ENCODE assay signal across 1 cellular context in the genomic region with DNA sequence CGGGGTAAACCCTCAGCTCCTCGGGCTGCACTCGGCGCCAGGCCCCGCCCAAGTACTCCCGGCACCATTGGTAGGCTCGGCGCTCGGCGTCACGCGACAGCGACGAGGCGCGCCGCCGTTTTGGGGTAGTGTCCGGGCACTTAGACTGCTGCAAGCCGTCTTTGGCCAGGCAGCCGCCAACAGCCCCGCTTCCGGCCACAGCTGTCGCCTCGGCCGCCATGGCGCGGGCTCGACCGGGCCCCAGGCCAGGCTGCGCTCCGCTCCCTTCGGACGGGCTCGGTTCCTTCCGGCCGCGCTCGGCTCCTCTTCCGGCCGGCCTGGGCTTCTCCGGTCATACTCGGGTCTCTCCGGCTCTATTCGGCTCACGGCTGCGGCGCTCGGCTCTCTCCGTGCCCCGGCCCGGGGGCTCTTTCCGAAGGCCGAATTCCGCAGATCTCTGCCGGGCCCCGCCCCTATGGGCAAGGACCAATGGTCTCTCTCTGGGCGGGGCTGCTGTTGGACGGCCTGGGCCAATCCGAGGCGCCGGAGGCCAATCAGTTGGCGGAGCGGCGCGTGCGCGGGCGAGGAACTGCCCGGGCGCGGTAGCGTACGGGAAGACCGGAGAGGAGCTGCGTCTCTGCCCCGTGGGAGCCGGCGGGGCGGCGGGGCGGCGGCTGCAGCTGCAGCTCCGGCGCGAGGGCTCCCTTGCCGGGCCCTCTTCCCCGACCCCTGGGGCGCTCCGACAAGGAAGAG.
TF ChIP-seq lines count a peak whose summit lies in the region.

CHKB (minus strand) TSS at position 288 of the 732 bp plus-strand sequence; CDS start at position 220, 68 bp downstream.

TF ChIP-seq in WTC11, 78 proteins besides CTCF, POLR2A, EP300 and RAD21 (continued from another document and continues in another):
- TF ChIP-seq ATF2 (CRISPR knock-in tag; IDR thresholded peaks at IDR 0.05; ENCODE audit: borderline replicate concordance, low read depth) (no peak), STAT6 (CRISPR knock-in tag; conservative IDR thresholded peaks at IDR 0.05; ENCODE audit: low read depth) (no peak), NR2C2 (CRISPR knock-in tag; IDR thresholded peaks at IDR 0.05) (peak; percentile 88), ZNF416 (CRISPR knock-in tag; IDR thresholded peaks at IDR 0.05) (0 out of 2 replicates have a peak, but pooled peaks have one; percentile 59), ZNF532 (CRISPR knock-in tag; IDR thresholded peaks at IDR 0.05; ENCODE audit: borderline replicate concordance) (no peak), MYBL2 (CRISPR knock-in tag; IDR thresholded peaks at IDR 0.05) (no peak), ZBTB21 (CRISPR knock-in tag; IDR thresholded peaks at IDR 0.05; ENCODE audit: borderline replicate concordance) (no peak), RORB (CRISPR knock-in tag; IDR thresholded peaks at IDR 0.05) (no peak), FOXP1 (CRISPR knock-in tag; IDR thresholded peaks at IDR 0.05; ENCODE audit: borderline replicate concordance) (peak; percentile 63), SOX15 (CRISPR knock-in tag; IDR thresholded peaks at IDR 0.05) (no peak), SMAD3 (CRISPR knock-in tag; IDR thresholded peaks at IDR 0.05; ENCODE audit: borderline replicate concordance) (no peak), RELA (CRISPR knock-in tag; IDR thresholded peaks at IDR 0.05; ENCODE audit: borderline replicate concordance) (0 out of 2 replicates have a peak, but pooled peaks have one; percentile 13), NFATC4 (CRISPR knock-in tag; IDR thresholded peaks at IDR 0.05) (no peak), PRRX2 (CRISPR knock-in tag; IDR thresholded peaks at IDR 0.05) (no peak), PRDM15 (CRISPR knock-in tag; IDR thresholded peaks at IDR 0.05) (no peak), ZNF232 (CRISPR knock-in tag; IDR thresholded peaks at IDR 0.05) (no peak), FOXK1 (CRISPR knock-in tag; IDR thresholded peaks at IDR 0.05) (peak; percentile 62; the same call in 1 of the 2 replicates), SP1 (CRISPR knock-in tag; conservative IDR thresholded peaks at IDR 0.05) (peak; percentile 61), IRF2 (CRISPR knock-in tag; IDR thresholded peaks at IDR 0.05; ENCODE audit: borderline replicate concordance, low read depth) (no peak), NFYB (CRISPR knock-in tag; conservative IDR thresholded peaks at IDR 0.05; ENCODE audit: low read depth) (peak; percentile 78), TCF7 (CRISPR knock-in tag; IDR thresholded peaks at IDR 0.05; ENCODE audit: low read depth) (peak; percentile 84), FOXJ3 (CRISPR knock-in tag; IDR thresholded peaks at IDR 0.05; ENCODE audit: borderline replicate concordance) (no peak)
- TF ChIP-seq, protein P1, sequence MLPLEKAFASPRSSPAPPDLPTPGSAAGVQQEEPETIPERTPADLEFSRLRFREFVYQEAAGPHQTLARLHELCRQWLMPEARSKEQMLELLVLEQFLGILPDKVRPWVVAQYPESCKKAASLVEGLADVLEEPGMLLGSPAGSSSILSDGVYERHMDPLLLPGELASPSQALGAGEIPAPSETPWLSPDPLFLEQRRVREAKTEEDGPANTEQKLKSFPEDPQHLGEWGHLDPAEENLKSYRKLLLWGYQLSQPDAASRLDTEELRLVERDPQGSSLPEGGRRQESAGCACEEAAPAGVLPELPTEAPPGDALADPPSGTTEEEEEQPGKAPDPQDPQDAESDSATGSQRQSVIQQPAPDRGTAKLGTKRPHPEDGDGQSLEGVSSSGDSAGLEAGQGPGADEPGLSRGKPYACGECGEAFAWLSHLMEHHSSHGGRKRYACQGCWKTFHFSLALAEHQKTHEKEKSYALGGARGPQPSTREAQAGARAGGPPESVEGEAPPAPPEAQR (CRISPR knock-in tag; IDR thresholded peaks at IDR 0.05): no peak
- TF ChIP-seq, protein P2, sequence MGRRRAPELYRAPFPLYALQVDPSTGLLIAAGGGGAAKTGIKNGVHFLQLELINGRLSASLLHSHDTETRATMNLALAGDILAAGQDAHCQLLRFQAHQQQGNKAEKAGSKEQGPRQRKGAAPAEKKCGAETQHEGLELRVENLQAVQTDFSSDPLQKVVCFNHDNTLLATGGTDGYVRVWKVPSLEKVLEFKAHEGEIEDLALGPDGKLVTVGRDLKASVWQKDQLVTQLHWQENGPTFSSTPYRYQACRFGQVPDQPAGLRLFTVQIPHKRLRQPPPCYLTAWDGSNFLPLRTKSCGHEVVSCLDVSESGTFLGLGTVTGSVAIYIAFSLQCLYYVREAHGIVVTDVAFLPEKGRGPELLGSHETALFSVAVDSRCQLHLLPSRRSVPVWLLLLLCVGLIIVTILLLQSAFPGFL (CRISPR knock-in tag; IDR thresholded peaks at IDR 0.05; ENCODE audit: borderline replicate concordance): no peak
- TF ChIP-seq, protein P3, sequence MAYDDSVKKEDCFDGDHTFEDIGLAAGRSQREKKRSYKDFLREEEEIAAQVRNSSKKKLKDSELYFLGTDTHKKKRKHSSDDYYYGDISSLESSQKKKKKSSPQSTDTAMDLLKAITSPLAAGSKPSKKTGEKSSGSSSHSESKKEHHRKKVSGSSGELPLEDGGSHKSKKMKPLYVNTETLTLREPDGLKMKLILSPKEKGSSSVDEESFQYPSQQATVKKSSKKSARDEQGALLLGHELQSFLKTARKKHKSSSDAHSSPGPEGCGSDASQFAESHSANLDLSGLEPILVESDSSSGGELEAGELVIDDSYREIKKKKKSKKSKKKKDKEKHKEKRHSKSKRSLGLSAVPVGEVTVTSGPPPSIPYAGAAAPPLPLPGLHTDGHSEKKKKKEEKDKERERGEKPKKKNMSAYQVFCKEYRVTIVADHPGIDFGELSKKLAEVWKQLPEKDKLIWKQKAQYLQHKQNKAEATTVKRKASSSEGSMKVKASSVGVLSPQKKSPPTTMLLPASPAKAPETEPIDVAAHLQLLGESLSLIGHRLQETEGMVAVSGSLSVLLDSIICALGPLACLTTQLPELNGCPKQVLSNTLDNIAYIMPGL (CRISPR knock-in tag; IDR thresholded peaks at IDR 0.05): peak; percentile 88
- TF ChIP-seq, protein P4, sequence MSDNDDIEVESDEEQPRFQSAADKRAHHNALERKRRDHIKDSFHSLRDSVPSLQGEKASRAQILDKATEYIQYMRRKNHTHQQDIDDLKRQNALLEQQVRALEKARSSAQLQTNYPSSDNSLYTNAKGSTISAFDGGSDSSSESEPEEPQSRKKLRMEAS (CRISPR knock-in tag; IDR thresholded peaks at IDR 0.05): peak; percentile 63; the same call in 1 of the 2 replicates
- TF ChIP-seq, protein P5, sequence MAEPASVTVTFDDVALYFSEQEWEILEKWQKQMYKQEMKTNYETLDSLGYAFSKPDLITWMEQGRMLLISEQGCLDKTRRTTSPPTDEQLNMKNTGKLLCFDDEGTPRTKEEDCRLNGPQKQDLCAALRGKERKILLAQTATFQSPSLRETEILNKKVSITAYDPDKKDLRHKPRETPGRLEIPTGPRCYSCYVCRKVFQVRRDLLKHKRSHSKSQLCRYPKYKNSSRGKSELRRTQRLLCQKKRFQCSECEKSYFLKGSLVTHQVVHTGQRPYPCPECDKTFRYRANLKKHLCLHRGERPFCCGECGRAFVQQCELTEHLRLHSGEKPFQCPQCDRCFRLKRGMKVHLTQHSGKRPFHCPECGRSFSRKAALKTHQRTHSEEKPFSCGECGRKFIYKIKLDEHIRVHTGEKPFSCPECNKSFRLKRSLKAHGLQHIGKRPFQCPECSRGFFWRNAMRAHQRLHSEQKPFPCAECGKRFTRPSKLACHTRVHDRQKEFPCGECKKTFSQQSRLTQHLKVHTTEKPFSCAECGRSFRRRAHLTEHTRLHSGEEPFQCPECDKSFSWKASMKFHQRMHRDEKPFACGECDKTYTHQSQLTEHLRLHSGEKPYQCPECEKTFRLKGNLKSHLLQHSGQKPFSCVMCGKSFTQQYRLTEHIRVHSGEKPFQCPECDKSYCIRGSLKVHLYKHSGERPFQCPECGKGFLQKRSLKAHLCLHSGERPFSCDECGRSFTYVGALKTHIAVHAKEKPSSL (CRISPR knock-in tag; conservative IDR thresholded peaks at IDR 0.05): no peak
- TF ChIP-seq, protein P6, sequence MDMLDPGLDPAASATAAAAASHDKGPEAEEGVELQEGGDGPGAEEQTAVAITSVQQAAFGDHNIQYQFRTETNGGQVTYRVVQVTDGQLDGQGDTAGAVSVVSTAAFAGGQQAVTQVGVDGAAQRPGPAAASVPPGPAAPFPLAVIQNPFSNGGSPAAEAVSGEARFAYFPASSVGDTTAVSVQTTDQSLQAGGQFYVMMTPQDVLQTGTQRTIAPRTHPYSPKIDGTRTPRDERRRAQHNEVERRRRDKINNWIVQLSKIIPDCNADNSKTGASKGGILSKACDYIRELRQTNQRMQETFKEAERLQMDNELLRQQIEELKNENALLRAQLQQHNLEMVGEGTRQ (CRISPR knock-in tag; IDR thresholded peaks at IDR 0.05): no peak
